Comparison of ENCODE assay signal across 8 cellular contexts in the genomic region with DNA sequence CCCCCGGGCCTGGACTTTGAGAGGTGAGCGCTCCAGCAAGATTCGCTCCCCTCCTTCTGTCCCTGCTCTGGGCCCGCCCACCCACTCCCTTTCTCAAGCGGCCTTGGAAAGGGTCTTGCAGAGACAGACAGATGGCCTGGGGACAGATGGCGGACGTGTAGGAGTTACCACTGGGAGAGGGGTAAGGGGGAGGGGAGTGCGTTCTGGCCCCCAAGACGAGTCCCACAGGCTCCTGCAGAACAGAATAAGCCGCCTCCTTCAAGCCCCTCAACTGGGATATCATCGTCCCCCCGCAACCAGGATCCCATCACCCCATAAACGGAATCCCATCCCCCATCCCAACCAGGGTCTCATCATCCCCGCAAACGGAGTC. TPM values are rescaled to one million over a fixed set of nuclear protein-coding genes. Genes with fewer than 3 reads are reported as not detected.
DNase-seq lines count a peak whose midpoint lies in the region; ATAC-seq and TF ChIP-seq lines count a peak whose summit lies in the region.

No MANE protein-coding gene starts in this region.

- no peak overlapping the region for H3K27ac ChIP-seq in colonic mucosa

- peak overlapping the region in 9 of 10 donors; percentile 45 to 72 (median 57) for H3K4me3 Mint-ChIP-seq in naive thymus-derived CD8-positive, alpha-beta T cell

- H3K9me2 ChIP-seq in Loucy (replicated peaks; ENCODE audit: low read depth, low read length), result no peaks in the 10 kb centered on the region

- peak overlapping the region; percentile 79 for H3K9ac ChIP-seq in Loucy (ENCODE audit: low read depth, low read length, poor library complexity, severe bottlenecking)
- peak overlapping the region; percentile 43 to 78 for H3K9ac ChIP-seq in colonic mucosa (ENCODE audit: low read depth in 2 of 2, low read length in 2 of 2)

- no peaks in the 10 kb centered on the region for H4K20me1 ChIP-seq in Loucy (ENCODE audit: insufficient read depth, low read length, poor library complexity, severe bottlenecking)

- peak overlapping the region in 3 of 10 donors; percentile 4 to 75 (median 56) for H3K27ac Mint-ChIP-seq in naive thymus-derived CD8-positive, alpha-beta T cell

- peak overlapping the region; percentile 96 for H2AFZ ChIP-seq in Loucy (ENCODE audit: low read length)

- H3K4me3 ChIP-seq in BJ (ENCODE audit: low read depth, low read length), result peak overlapping the region; percentile 53
- H3K4me3 ChIP-seq in Loucy (ENCODE audit: low read length, poor library complexity, severe bottlenecking), result peak overlapping the region; percentile 79
- H3K4me3 ChIP-seq in colonic mucosa, result peak overlapping the region; percentile 30

- no peak for ATAC-seq in naive thymus-derived CD8-positive, alpha-beta T cell
- no peak for ATAC-seq in GM18519 (IDR thresholded peaks at IDR 0.05; ENCODE audit: low FRiP score, unreplicated experiment)

- peaks cover 14% of the 10 kb centered on the region for H3K79me2 ChIP-seq in Loucy (ENCODE audit: insufficient read depth, low read length)

- peaks cover 20 to 40% (median 32%) of the 10 kb centered on the region in 4 donors for H3K4me1 Mint-ChIP-seq in naive thymus-derived CD8-positive, alpha-beta T cell

- no peaks in the 10 kb centered on the region for H3K36me3 Mint-ChIP-seq in naive thymus-derived CD8-positive, alpha-beta T cell

- CTCF ChIA-PET in BJ (lab: Yijun Ruan, JAX), result interaction anchor here (0.5 to 2.9 kb wide), 32 partner anchors 8 to 362 kb away, joined by 3 to 119 read pairs (median 6); partner anchors contain the start of gene SEMA6B

- peaks cover 29% of the 10 kb centered on the region for H3K4me1 ChIP-seq in Loucy (ENCODE audit: insufficient read depth, low read length, poor library complexity, severe bottlenecking)
- peaks cover 11% of the 10 kb centered on the region for H3K4me1 ChIP-seq in colonic mucosa

- no peaks in the 10 kb centered on the region for H3K9me3 Mint-ChIP-seq in naive thymus-derived CD8-positive, alpha-beta T cell

- H3K27me3 Mint-ChIP-seq in naive thymus-derived CD8-positive, alpha-beta T cell, result peaks cover 0 to 5% (median 0%) of the 10 kb centered on the region in 5 donors

- H3K36me3 ChIP-seq in BJ (ENCODE audit: control insufficient read depth, insufficient read depth, low read length) (no peaks in the 10 kb centered on the region), Loucy (ENCODE audit: insufficient read depth, low read length) (no peaks in the 10 kb centered on the region), colonic mucosa (no peaks in the 10 kb centered on the region)

- TF ChIP-seq CTCF in BJ (IDR thresholded peaks at IDR 0.05; ENCODE audit: insufficient read depth, low read depth, low read length), result no peak
- no peak for TF ChIP-seq CTCF in Loucy (conservative IDR thresholded peaks at IDR 0.05; ENCODE audit: low read length)
- TF ChIP-seq CTCF in colonic mucosa (IDR thresholded peaks at IDR 0.05), result no peak

- intact Hi-C loops in colonic mucosa (cut with DNase I), result loop anchor here (5.0 kb wide), 1 partner anchor 58 kb away; no protein-coding TSS in a partner anchor

- H3K27me3 ChIP-seq in BJ (ENCODE audit: control insufficient read depth, insufficient read depth, low read length) (no peaks in the 10 kb centered on the region), Loucy (ENCODE audit: insufficient read depth, low read length, poor library complexity, severe bottlenecking) (no peaks in the 10 kb centered on the region), colonic mucosa (no peaks in the 10 kb centered on the region)

- H3F3A ChIP-seq in Loucy (ENCODE audit: low read depth), result no peaks in the 10 kb centered on the region

- H3K9me3 ChIP-seq in Loucy (ENCODE audit: insufficient read depth, low read depth, low read length) (no peaks in the 10 kb centered on the region), colonic mucosa (no peaks in the 10 kb centered on the region)

- POLR2A ChIA-PET in BJ (lab: Charles Lee), result no interaction called here
- POLR2A ChIA-PET in naive thymus-derived CD8-positive, alpha-beta T cell (lab: Charles Lee), result interaction anchor here (0.6 to 3.2 kb wide), 4 partner anchors 39 to 69 kb away, joined by 3 to 8 read pairs (median 4); no protein-coding TSS in a partner anchor

- peak overlapping the region; percentile 89 for H3K4me2 ChIP-seq in Loucy (ENCODE audit: low read depth, low read length, poor library complexity, severe bottlenecking)

- DNase-seq in BJ (ENCODE audit: low read depth), result no peak
- DNase-seq in colonic mucosa, result no peak
- DNase-seq in naive thymus-derived CD8-positive, alpha-beta T cell, result no peak
- DNase-seq in Kasumi-1 (lab: John Stamatoyannopoulos, UW), result no peak
- no peak for DNase-seq in stimulated activated CD4-positive, alpha-beta T cell treated with anti-CD3 and anti-CD28 coated beads, Interleukin-15, amount 100 ng/mL, for 24 hours
- DNase-seq in stimulated activated CD8-positive, alpha-beta memory T cell treated with anti-CD3 and anti-CD28 coated beads, Interleukin-4, amount 100 ng/mL, for 48 hours, result no peak

RNA-seq across cellular contexts. Expression of gene TNFAIP8L1, which starts 3.6 kb away (rescaled TPM):
- polyA plus RNA-seq in BJ (2011; rRNA removed), result 3.7 and 4.8 TPM in 2 replicates
- 2.8 and 3.4 TPM in 2 replicates for polyA minus RNA-seq in BJ (2011; rRNA and poly(A)+ RNA removed)
- 10 to 100 TPM; 14.2 to 24.1 TPM for total RNA-seq in colonic mucosa
- total RNA-seq in naive thymus-derived CD8-positive, alpha-beta T cell, result 10 to 100 TPM; 19.1 to 20.7 TPM
- 10 to 100 TPM in 2 of 3 donors, 1 to 10 TPM in 1; 5.6 to 16.5 (median 10.3) TPM for polyA plus RNA-seq in naive thymus-derived CD8-positive, alpha-beta T cell

RNA-seq across cellular contexts. Expression of gene MYDGF, which starts 34.4 kb away (rescaled TPM):
- 162 and 222 TPM in 2 replicates for polyA plus RNA-seq in BJ (2011; rRNA removed)
- polyA minus RNA-seq in BJ (2011; rRNA and poly(A)+ RNA removed), result 47.4 and 58.1 TPM in 2 replicates
- total RNA-seq in colonic mucosa, result 100 to 1,000 TPM; 108 to 182 TPM
- total RNA-seq in naive thymus-derived CD8-positive, alpha-beta T cell, result 10 to 100 TPM; 24.9 to 25.8 TPM
- 100 to 1,000 TPM; 103 to 114 (median 114) TPM for polyA plus RNA-seq in naive thymus-derived CD8-positive, alpha-beta T cell

Comparison
In these comparisons a context has a peak if more than half of its experiments do, and no peak if none do; other contexts are left out.
1. RNA of gene MYDGF, which starts 34.4 kb away (total RNA-seq): 108 to 182 TPM in colonic mucosa; 24.9 to 25.8 TPM in naive thymus-derived CD8-positive, alpha-beta T cell; every median in the first group is over 4 times any median in the second.
2. Peak in every context shown above with its lines, with median percentiles within 50 percentile points of each other: H3K4me3 ChIP-seq.